ENCODE assay signal across 21 cellular contexts in the genomic region with DNA sequence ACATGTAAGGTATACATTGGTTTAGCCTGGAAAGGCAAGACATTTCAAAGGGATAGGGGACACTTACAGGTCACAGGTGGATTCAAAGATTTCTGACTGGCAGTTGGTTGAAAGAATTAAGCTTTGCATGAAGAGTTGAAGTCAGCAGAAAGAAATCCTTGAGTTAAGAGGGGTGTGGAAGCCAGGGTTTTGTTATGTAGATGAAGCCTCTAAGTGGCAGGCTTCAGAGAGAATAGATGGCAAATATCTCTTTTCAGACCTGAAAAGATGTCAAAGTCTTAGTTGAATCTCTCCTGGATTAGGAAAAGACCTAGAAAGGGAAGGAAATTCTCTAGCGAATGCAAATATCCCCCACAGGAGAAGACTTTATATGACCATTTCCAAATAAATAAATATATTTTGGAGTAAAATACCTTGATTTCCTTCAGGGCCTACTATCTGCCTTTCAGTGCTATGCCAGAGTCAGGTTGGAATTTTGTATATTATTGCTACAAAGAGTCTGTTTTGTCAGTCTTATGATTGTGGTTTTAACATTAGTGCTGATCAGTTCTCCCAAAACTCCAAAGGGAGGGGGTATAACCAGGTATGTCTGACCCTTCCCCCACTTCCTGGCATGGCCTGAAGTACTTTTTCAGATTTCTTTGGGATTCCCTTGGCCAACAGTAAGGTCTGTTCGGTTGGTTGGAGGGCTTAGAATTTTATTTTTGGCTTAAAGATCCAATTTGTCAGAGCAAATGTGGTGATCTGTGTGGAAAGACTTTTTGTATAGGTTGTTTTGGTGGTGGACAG.
DNase-seq lines count a peak whose midpoint lies in the region; ATAC-seq and TF ChIP-seq lines count a peak whose summit lies in the region.
"Had no signal": no experiment of that assay in that cellular context is flagged by ENCODE, and none has a peak within 500 bp of the region (broad histone marks: within the 10 kb centered on the region; RNA-seq: fewer than 3 reads in every experiment).

No MANE protein-coding gene starts in this region.

- H2BK15ac ChIP-seq in neuronal stem cell (ENCODE audit: low read length) = no peak overlapping the region

- H2BK5ac ChIP-seq in neuronal stem cell (ENCODE audit: low read length) = no peak overlapping the region

- POLR2A ChIA-PET in CD4-positive, alpha-beta T cell (lab: Charles Lee) = no interaction called here

- H2AFZ ChIP-seq in mammary epithelial cell (ENCODE audit: low read depth, low read length) (no peak overlapping the region), neuronal stem cell (ENCODE audit: low read length) (no peak overlapping the region)

- no peaks in the 10 kb centered on the region for H3K36me3 Mint-ChIP-seq in CD4-positive, alpha-beta T cell (ENCODE audit: low read depth)
- H3K36me3 Mint-ChIP-seq: CD4-positive, alpha-beta memory T cell had no signal

- no peak overlapping the region for H3K4me3 ChIP-seq in mammary epithelial cell (replicated peaks in 1 of 3; ENCODE audit: insufficient read depth in 1 of 3, low read depth in 2 of 3, low read length in 3 of 3)
- no peak overlapping the region for H3K4me3 ChIP-seq in breast epithelium
- H3K4me3 ChIP-seq in ectodermal cell (ENCODE audit: insufficient read depth, low read depth, low read length) = no peak overlapping the region
- no peak overlapping the region; the same call in 1 of the 2 replicates for H3K4me3 ChIP-seq in iPS DF 6.9 (ENCODE audit: low read length)
- H3K4me3 ChIP-seq in neuronal stem cell (ENCODE audit: low read length in 2 of 2) = no peak overlapping the region
- no peak overlapping the region for H3K4me3 ChIP-seq in right atrium auricular region
- H3K4me3 ChIP-seq: K562, SK-N-MC had no signal

- H3K23ac ChIP-seq in neuronal stem cell (ENCODE audit: low read depth, low read length, poor library complexity) = no peak overlapping the region

- H3K4me1 Mint-ChIP-seq in CD4-positive, alpha-beta T cell (ENCODE audit: low read depth) = no peaks in the 10 kb centered on the region

- H3K79me2 ChIP-seq in mammary epithelial cell (ENCODE audit: insufficient read depth, low read length) = no peaks in the 10 kb centered on the region

- no peak overlapping the region for H4K8ac ChIP-seq in neuronal stem cell (ENCODE audit: low read depth, low read length)

- intact Hi-C loops in mammary epithelial cell (cut with micrococcal nuclease) (no loop called here), breast epithelium (cut with DNase I; ENCODE audit: low total_unique reads) (no loop called here)
- intact Hi-C loops in CD4-positive, alpha-beta T cell (cut with DNase I, micrococcal nuclease) = no loop called here

- no peaks in the 10 kb centered on the region for H3K79me1 ChIP-seq in neuronal stem cell (ENCODE audit: low read depth, low read length)

- H3K4me1 ChIP-seq in mammary epithelial cell (ENCODE audit: insufficient read depth, low read length) (peaks cover 10% of the 10 kb centered on the region), breast epithelium (peaks cover 5% of the 10 kb centered on the region in 2 donors), ectodermal cell (ENCODE audit: control insufficient read depth, insufficient read depth, low read length) (peaks cover 30% of the 10 kb centered on the region), iPS DF 6.9 (ENCODE audit: control insufficient read depth, insufficient read depth, low read length) (peaks cover 5% of the 10 kb centered on the region; the same call in 1 of the 2 replicates), neuronal stem cell (ENCODE audit: control insufficient read depth in 2 of 2, insufficient read depth in 1 of 2, low read depth in 1 of 2, low read length in 2 of 2) (peaks cover 0 to 7% of the 10 kb centered on the region in 2 donors), right atrium auricular region (no peaks in the 10 kb centered on the region)
- H3K4me1 ChIP-seq: BE2C had no signal

- H3K4ac ChIP-seq in neuronal stem cell (ENCODE audit: low read length) = no peak overlapping the region

- no peak overlapping the region for H2AK5ac ChIP-seq in neuronal stem cell (ENCODE audit: low read depth, low read length)

- H3K18ac ChIP-seq in neuronal stem cell (ENCODE audit: low read length) = no peak overlapping the region

- H3K14ac ChIP-seq in neuronal stem cell (ENCODE audit: low read length) = no peak overlapping the region

- no peak overlapping the region for H2BK120ac ChIP-seq in neuronal stem cell (ENCODE audit: low read depth, low read length)

- no peak for ATAC-seq in CD4-positive, alpha-beta T cell (ENCODE audit: poor library complexity)
- ATAC-seq: K562 had no signal

- H3K27me3 ChIP-seq in mammary epithelial cell (ENCODE audit: insufficient read depth, low read length) (no peaks in the 10 kb centered on the region), breast epithelium (no peaks in the 10 kb centered on the region), ectodermal cell (ENCODE audit: control insufficient read depth, insufficient read depth, low read length, poor library complexity, severe bottlenecking) (peaks cover 5% of the 10 kb centered on the region), iPS DF 6.9 (ENCODE audit: control insufficient read depth, insufficient read depth, low read length) (no peaks in the 10 kb centered on the region), neuronal stem cell (ENCODE audit: control insufficient read depth in 3 of 3, insufficient read depth in 3 of 3, low read depth in 1 of 3, low read length in 3 of 3) (peaks cover 0 to 5% (median 3%) of the 10 kb centered on the region in 3 experiments), right atrium auricular region (no peaks in the 10 kb centered on the region)
- H3K27me3 ChIP-seq in CD4-positive, alpha-beta T cell (ENCODE audit: control insufficient read depth, insufficient read depth, low read length) = peaks cover 4% of the 10 kb centered on the region
- H3K27me3 ChIP-seq: BE2C had no signal

- BruUV-seq in mammary epithelial cell (replicated peaks; lab: Mats Ljungman, UMichigan) = no TSS peak

- H3K4me2 ChIP-seq in mammary epithelial cell (ENCODE audit: insufficient read depth, low read depth, low read length) (no peak overlapping the region), neuronal stem cell (ENCODE audit: insufficient read depth, low read length, poor library complexity, severe bottlenecking) (no peak overlapping the region)

- no peak for DNase-seq in mammary epithelial cell
- no peak for DNase-seq in breast epithelium (ENCODE audit: low spot score in 2 of 2)
- no peak for DNase-seq in iPS DF 6.9 (ENCODE audit: low read depth, low spot score)
- peak; percentile 2 for DNase-seq in neuronal stem cell (ENCODE audit: low spot score)
- no peak for DNase-seq in CD4-positive, alpha-beta T cell
- DNase-seq in inferior parietal cortex (ENCODE audit: extremely low spot score) = no peak
- no peak for DNase-seq in right atrium auricular region (ENCODE audit: low spot score)
- DNase-seq: BE2C; Calu3; CD4-positive, alpha-beta memory T cell; DMS53; EL; HCEC 1CT; NCI-H1092 treated with DMSO at 0.1 percent for 48 hours; NCI-H146; OCI-M1; Right ventricle myocardium superior had no signal

- H3K27ac Mint-ChIP-seq in CD4-positive, alpha-beta T cell = no peak overlapping the region
- H3K27ac Mint-ChIP-seq: CD4-positive, alpha-beta memory T cell had no signal

- in situ Hi-C loops in mammary epithelial cell (cut with MboI; ENCODE audit: low sequenced_read_pairs in 2 of 2) = no loop called here

- TF ChIP-seq CTCF in mammary epithelial cell (conservative IDR thresholded peaks at IDR 0.05 in 1 of 2, IDR thresholded peaks at IDR 0.05 in 1 of 2; ENCODE audit: extremely low read depth in 1 of 2, insufficient read depth in 1 of 2, low read depth in 1 of 2, low read length in 2 of 2) (no peak), breast epithelium (IDR thresholded peaks at IDR 0.05) (no peak), right atrium auricular region (IDR thresholded peaks at IDR 0.05) (no peak)
- no peak for TF ChIP-seq CTCF in CD4-positive, alpha-beta T cell (IDR thresholded peaks at IDR 0.05)

- H4K20me1 ChIP-seq in mammary epithelial cell (ENCODE audit: insufficient read depth, low read length) = no peaks in the 10 kb centered on the region

- peaks cover 2% of the 10 kb centered on the region for H3K9me3 Mint-ChIP-seq in CD4-positive, alpha-beta T cell

- dilution Hi-C loops in mammary epithelial cell (cut with HindIII; ENCODE audit: low sequenced_read_pairs) = no loop called here

- 63% methylated on average over 2 of the region's 2 CpGs for WGBS in mammary epithelial cell (ENCODE audit: low coverage, missing lambda C conversion rate)
- WGBS in ectodermal cell, 2 experiments = 23 to 33% methylated on average over 1 to 2 of the region's 2 CpGs
- WGBS in iPS DF 6.9 (ENCODE audit: insufficient coverage, insufficient read length) = no CpG with 5 or more reads among the region's 2 CpGs
- no CpG with 5 or more reads among the region's 2 CpGs for WGBS in neuronal stem cell (ENCODE audit: extremely low coverage in 2 of 2, insufficient read length in 2 of 2, insufficient replicate concordance in 1 of 2), 2 donors

- H4K91ac ChIP-seq in neuronal stem cell (ENCODE audit: low read depth, low read length, poor library complexity) = no peak overlapping the region

- CTCF ChIA-PET in mammary epithelial cell (lab: Charles Lee; ENCODE audit: low non-redundant PET) = no interaction called here
- CTCF ChIA-PET in CD4-positive, alpha-beta T cell (lab: Charles Lee) = no interaction called here

- peak overlapping the region; percentile 8 for H3K27ac ChIP-seq in mammary epithelial cell (ENCODE audit: insufficient read depth, low read depth, low read length)
- H3K27ac ChIP-seq in breast epithelium = peak overlapping the region in 1 of 2 donors; percentile 32
- peak overlapping the region; percentile 26 for H3K27ac ChIP-seq in ectodermal cell (ENCODE audit: insufficient read depth, low read depth, low read length, poor library complexity, severe bottlenecking)
- H3K27ac ChIP-seq in iPS DF 6.9 (ENCODE audit: low read length) = peak overlapping the region; percentile 82
- no peak overlapping the region for H3K27ac ChIP-seq in neuronal stem cell (replicated peaks; ENCODE audit: low read length)
- no peak overlapping the region for H3K27ac ChIP-seq in CD4-positive, alpha-beta T cell (ENCODE audit: low read depth, low read length)
- H3K27ac ChIP-seq in right atrium auricular region = no peak overlapping the region
- H3K27ac ChIP-seq: 22Rv1, SK-N-MC had no signal

- H3K4me3 Mint-ChIP-seq in CD4-positive, alpha-beta T cell = no peak overlapping the region
- H3K4me3 Mint-ChIP-seq: CD4-positive, alpha-beta memory T cell had no signal

- H3K9ac ChIP-seq in mammary epithelial cell (ENCODE audit: insufficient read depth, low read length) (no peak overlapping the region), neuronal stem cell (ENCODE audit: low read depth, low read length, poor library complexity) (no peak overlapping the region)

- no peaks in the 10 kb centered on the region for H3K9me3 ChIP-seq in mammary epithelial cell (replicated peaks; ENCODE audit: insufficient read depth, low read length)
- H3K9me3 ChIP-seq in breast epithelium = no peaks in the 10 kb centered on the region
- no peaks in the 10 kb centered on the region for H3K9me3 ChIP-seq in ectodermal cell (ENCODE audit: control insufficient read depth, low read length)
- H3K9me3 ChIP-seq in iPS DF 6.9 (ENCODE audit: control insufficient read depth, insufficient read depth, low read length) = no peaks in the 10 kb centered on the region
- H3K9me3 ChIP-seq in neuronal stem cell (replicated peaks in 1 of 2; ENCODE audit: control insufficient read depth in 2 of 2, insufficient read depth in 1 of 2, low read depth in 1 of 2, low read length in 2 of 2) = no peaks in the 10 kb centered on the region
- H3K9me3 ChIP-seq in CD4-positive, alpha-beta T cell (ENCODE audit: control insufficient read depth, low read length) = no peaks in the 10 kb centered on the region
- H3K9me3 ChIP-seq in right atrium auricular region = no peaks in the 10 kb centered on the region
- H3K9me3 ChIP-seq: BE2C had no signal

- peaks cover 48% of the 10 kb centered on the region for H3K27me3 Mint-ChIP-seq in CD4-positive, alpha-beta T cell

- no peak for TF ChIP-seq POLR2A in breast epithelium (IDR thresholded peaks at IDR 0.05)

- no peak overlapping the region for H2BK12ac ChIP-seq in neuronal stem cell (ENCODE audit: low read length)

- no peaks in the 10 kb centered on the region for H3K36me3 ChIP-seq in mammary epithelial cell (ENCODE audit: insufficient read depth, low read length)
- no peaks in the 10 kb centered on the region for H3K36me3 ChIP-seq in breast epithelium
- no peaks in the 10 kb centered on the region for H3K36me3 ChIP-seq in ectodermal cell (ENCODE audit: control insufficient read depth, insufficient read depth, low read length)
- H3K36me3 ChIP-seq in iPS DF 6.9 (ENCODE audit: control insufficient read depth, insufficient read depth, low read length) = peaks cover 3% of the 10 kb centered on the region; the same call in 1 of the 2 replicates
- H3K36me3 ChIP-seq in neuronal stem cell (replicated peaks in 1 of 2; ENCODE audit: control insufficient read depth in 2 of 2, insufficient read depth in 2 of 2, low read length in 2 of 2) = no peaks in the 10 kb centered on the region
- no peaks in the 10 kb centered on the region for H3K36me3 ChIP-seq in right atrium auricular region
- H3K36me3 ChIP-seq: BE2C had no signal

Comparison
In these comparisons a context has a peak if more than half of its experiments do, and no peak if none do; other contexts are left out.
1. H3K27ac ChIP-seq: peak in mammary epithelial cell (single experiment), ectodermal cell (single experiment) and iPS DF 6.9 (single experiment); none in neuronal stem cell (single experiment), CD4-positive, alpha-beta T cell (single experiment) and right atrium auricular region (0 of 2).